19 cellular contexts compared by ENCODE assay signal in genomic region chr16:53848277-53848942, GRCh38.
DNase-seq lines count a peak whose midpoint lies in the region; ATAC-seq and TF ChIP-seq lines count a peak whose summit lies in the region.
"Had no signal": no experiment of that assay in that cellular context is flagged by ENCODE, and none has a peak within 500 bp of the region (broad histone marks: within the 10 kb centered on the region; RNA-seq: fewer than 3 reads in every experiment).

No MANE protein-coding gene starts in this region.

- H3K9me2 ChIP-seq in SK-N-SH (no peaks in the 10 kb centered on the region), hepatocyte (replicated peaks; ENCODE audit: insufficient read depth) (no peaks in the 10 kb centered on the region)

- TF ChIP-seq CTCF in SK-N-SH (IDR thresholded peaks at IDR 0.05), result no peak
- no peak for TF ChIP-seq CTCF in hepatocyte (IDR thresholded peaks at IDR 0.05; ENCODE audit: poor library complexity)
- TF ChIP-seq CTCF in smooth muscle cell (IDR thresholded peaks at IDR 0.05; ENCODE audit: borderline replicate concordance, insufficient read depth, poor library complexity, severe bottlenecking), result no peak

- H3K9ac ChIP-seq in SK-N-SH (no peak overlapping the region), smooth muscle cell (ENCODE audit: low read depth) (no peak overlapping the region)

- H3K9me3 ChIP-seq in SK-N-SH (no peaks in the 10 kb centered on the region), hepatocyte (ENCODE audit: low read depth) (no peaks in the 10 kb centered on the region), smooth muscle cell (replicated peaks; ENCODE audit: low read depth) (no peaks in the 10 kb centered on the region)
- H3K9me3 ChIP-seq: mucosa of descending colon, prostate gland had no signal

- 79% methylated on average over 3 of the region's 3 CpGs for WGBS in SK-N-SH (ENCODE audit: low lambda C conversion rate)
- WGBS in hepatocyte (ENCODE audit: low lambda C conversion rate, missing lambda C conversion rate), result 35% methylated on average over 3 of the region's 3 CpGs
- 34% methylated on average over 3 of the region's 3 CpGs for WGBS in smooth muscle cell (ENCODE audit: low lambda C conversion rate)

- no peaks in the 10 kb centered on the region for H4K20me1 ChIP-seq in SK-N-SH (ENCODE audit: insufficient read depth)
- no peaks in the 10 kb centered on the region for H4K20me1 ChIP-seq in hepatocyte (ENCODE audit: insufficient read depth, poor library complexity, severe bottlenecking)
- no peaks in the 10 kb centered on the region for H4K20me1 ChIP-seq in smooth muscle cell (ENCODE audit: low read depth)

- no peak for TF ChIP-seq RAD21 in SK-N-SH (IDR thresholded peaks at IDR 0.05; ENCODE audit: low read length)

- POLR2A ChIA-PET in SK-N-SH (lab: Yijun Ruan, JAX), result no interaction called here

- H3K27me3 ChIP-seq in SK-N-SH (ENCODE audit: insufficient read depth) (no peaks in the 10 kb centered on the region), hepatocyte (no peaks in the 10 kb centered on the region), smooth muscle cell (ENCODE audit: low read depth) (no peaks in the 10 kb centered on the region)

- DNase-seq in SK-N-SH, result peak; percentile 9
- peak; percentile 1 for DNase-seq in NCI-H2081 treated with DMSO at 0.1 percent for 48 hours (lab: John Stamatoyannopoulos, UW)
- DNase-seq in hepatocyte (ENCODE audit: low spot score), result no peak
- DNase-seq in smooth muscle cell (lab: John Stamatoyannopoulos, UW; ENCODE audit: unreplicated experiment), result no peak
- no peak for DNase-seq in hepatic stellate cell (ENCODE audit: low spot score)
- DNase-seq: ACHN; activated CD4-positive, alpha-beta memory T cell treated with anti-CD3 and anti-CD28 coated beads for 36 hours; activated CD4-positive, CD25-positive, alpha-beta regulatory T cell; activated effector memory CD4-positive, alpha-beta T cell treated with Interleukin-2 at 50 U/mL for 16 hours; C1 segment of cervical spinal cord; cortex of kidney; H7; mucosa of descending colon; RPMI8226; T-helper 9 cell had no signal

- CTCF ChIA-PET in SK-N-SH (lab: Yijun Ruan, JAX), result interaction anchor here (0.6 to 1.4 kb wide), 3 partner anchors 11 to 437 kb away, joined by 3 to 5 read pairs (median 3); no protein-coding TSS in a partner anchor

- H3K79me2 ChIP-seq in SK-N-SH (ENCODE audit: insufficient read depth) (no peaks in the 10 kb centered on the region), hepatocyte (no peaks in the 10 kb centered on the region), smooth muscle cell (ENCODE audit: low read depth) (no peaks in the 10 kb centered on the region)

- ATAC-seq in SK-N-SH treated with all-trans-retinoic acid at 6 μM for 48 hours (no peak), HG03565 (IDR thresholded peaks at IDR 0.05; ENCODE audit: unreplicated experiment) (no peak), GM18868 (IDR thresholded peaks at IDR 0.05; ENCODE audit: unreplicated experiment) (no peak)
- ATAC-seq: mucosa of descending colon had no signal

- H3F3A ChIP-seq in SK-N-SH (replicated peaks; ENCODE audit: insufficient read depth), result no peaks in the 10 kb centered on the region
- no peaks in the 10 kb centered on the region for H3F3A ChIP-seq in smooth muscle cell (ENCODE audit: low read depth)

- H3K36me3 ChIP-seq in SK-N-SH (replicated peaks in 1 of 2; ENCODE audit: control insufficient read depth in 1 of 2, insufficient read depth in 2 of 2, low read length in 1 of 2) (peaks cover 3 to 12% of the 10 kb centered on the region in 2 experiments), hepatocyte (replicated peaks; ENCODE audit: insufficient read depth, low read depth) (no peaks in the 10 kb centered on the region), smooth muscle cell (ENCODE audit: low read depth) (no peaks in the 10 kb centered on the region)
- H3K36me3 ChIP-seq: prostate gland had no signal

- no peak for TF ChIP-seq EP300 in SK-N-SH (IDR thresholded peaks at IDR 0.05; ENCODE audit: borderline replicate concordance in 1 of 2, low read depth in 1 of 2, low read length in 1 of 2)

- H3K27ac ChIP-seq in SK-N-SH (ENCODE audit: low read depth in 2 of 2, low read length in 1 of 2) (peak overlapping the region in 1 of 2 experiments; percentile 12; a peak in 1 of 4 replicates), hepatocyte (no peak overlapping the region), smooth muscle cell (ENCODE audit: low read depth) (peak overlapping the region; percentile 44)
- H3K27ac ChIP-seq: prostate gland had no signal

- H2AFZ ChIP-seq in SK-N-SH (ENCODE audit: low read depth) (no peak overlapping the region), hepatocyte (no peak overlapping the region), smooth muscle cell (ENCODE audit: low read depth) (no peak overlapping the region)

- H3K4me3 ChIP-seq in SK-N-SH (ENCODE audit: low read depth in 2 of 2, low read length in 1 of 2), result no peak overlapping the region
- H3K4me3 ChIP-seq in hepatocyte, result no peak overlapping the region
- H3K4me3 ChIP-seq in smooth muscle cell, result no peak overlapping the region
- H3K4me3 ChIP-seq: mucosa of descending colon, prostate gland had no signal

- H3K4me1 ChIP-seq in SK-N-SH (ENCODE audit: control insufficient read depth in 1 of 2, insufficient read depth in 2 of 2, low read depth in 1 of 2, low read length in 1 of 2), result peaks cover 0 to 3% of the 10 kb centered on the region in 2 experiments; a peak in 1 of 4 replicates
- peaks cover 11% of the 10 kb centered on the region for H3K4me1 ChIP-seq in hepatocyte (ENCODE audit: insufficient read depth)
- no peaks in the 10 kb centered on the region for H3K4me1 ChIP-seq in smooth muscle cell (ENCODE audit: low read depth)
- H3K4me1 ChIP-seq: prostate gland had no signal

- H3K4me2 ChIP-seq in SK-N-SH, result no peak overlapping the region
- H3K4me2 ChIP-seq in hepatocyte, result peak overlapping the region; percentile 28
- peak overlapping the region; percentile 51 for H3K4me2 ChIP-seq in smooth muscle cell

TF ChIP-seq in SK-N-SH, 30 proteins besides CTCF, POLR2A, EP300 and RAD21 (continues in another document):
- no peak for TF ChIP-seq MXI1 (IDR thresholded peaks at IDR 0.05; ENCODE audit: low read depth, low read length)
- no peak for TF ChIP-seq REST (IDR thresholded peaks at IDR 0.05; ENCODE audit: low read depth, low read length)
- no peak for TF ChIP-seq MEF2A (IDR thresholded peaks at IDR 0.05; ENCODE audit: borderline replicate concordance, low read depth)
- no peak for TF ChIP-seq NFIC (IDR thresholded peaks at IDR 0.05; ENCODE audit: borderline replicate concordance)
- no peak for TF ChIP-seq GATA2 (CRISPR knock-in tag; IDR thresholded peaks at IDR 0.05)

TF ChIP-seq in SK-N-SH treated with all-trans-retinoic acid at 6 μM for 48 hours, 23 proteins besides CTCF, POLR2A, EP300 and RAD21:
- TF ChIP-seq PATZ1 (CRISPR knock-in tag; IDR thresholded peaks at IDR 0.05; ENCODE audit: borderline replicate concordance) (no peak), ZNF565 (CRISPR knock-in tag; conservative IDR thresholded peaks at IDR 0.05; ENCODE audit: low read depth) (no peak), ZNF70 (CRISPR knock-in tag; IDR thresholded peaks at IDR 0.05) (no peak)

Comparison
In these comparisons a context has a peak if more than half of its experiments do, and no peak if none do; other contexts are left out.
1. DNase-seq: peak in SK-N-SH (single experiment) and NCI-H2081 treated with DMSO at 0.1 percent for 48 hours (single experiment); none in hepatocyte (single experiment), smooth muscle cell (single experiment) and hepatic stellate cell (single experiment).